Comparison of ENCODE assay signal across 21 cellular contexts in the genomic region with DNA sequence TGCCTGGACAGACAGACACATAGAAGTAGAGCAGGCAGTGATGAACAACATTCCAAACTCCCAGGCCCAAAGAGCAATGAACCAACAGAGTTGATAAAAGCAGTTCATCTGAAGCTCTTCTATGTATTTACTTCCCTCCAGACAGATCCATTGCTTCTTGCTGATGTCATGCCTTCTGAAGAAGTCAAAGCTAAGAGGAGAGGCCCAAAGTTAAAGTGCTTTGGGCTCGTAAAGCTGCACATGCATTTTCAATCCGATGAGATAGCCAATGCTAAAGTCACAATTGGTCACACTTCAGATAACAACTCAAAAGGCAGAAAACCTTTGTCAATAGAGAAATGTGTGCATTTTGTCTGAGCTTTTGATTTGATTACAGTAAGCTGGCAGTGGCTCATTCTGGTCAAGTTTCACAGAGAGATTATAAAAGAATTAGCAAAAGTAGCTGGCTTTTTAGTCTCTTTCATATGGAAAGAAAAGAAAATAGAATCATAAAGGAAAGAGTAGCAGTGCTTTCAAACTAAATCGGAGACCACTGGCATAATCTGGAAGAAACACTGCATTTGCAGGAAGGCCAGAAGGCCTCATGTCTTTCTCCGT.
A peak's percentile ranks its signal among the peaks of the same experiment; 100 is the strongest.
DNase-seq lines count a peak whose midpoint lies in the region; ATAC-seq and TF ChIP-seq lines count a peak whose summit lies in the region.
"Had no signal": no experiment of that assay in that cellular context is flagged by ENCODE, and none has a peak within 500 bp of the region (broad histone marks: within the 10 kb centered on the region; RNA-seq: fewer than 3 reads in every experiment).

No MANE protein-coding gene starts in this region.

- DNase-seq in ELF-1 (ENCODE audit: low read depth, low spot score) (peak; percentile 29), endodermal cell (no peak), sigmoid colon (no peak), AML-193 (lab: John Stamatoyannopoulos, UW) (no peak)
- no peak for DNase-seq in naive thymus-derived CD4-positive, alpha-beta T cell
- DNase-seq in CD4-positive, alpha-beta memory T cell, result no peak
- DNase-seq: Calu3; CD4-positive, alpha-beta T cell; DMS153; HFFc6; KG1; NCI-H1092 treated with DMSO at 0.1 percent for 48 hours; NCI-H1436 treated with DMSO at 0.1 percent for 48 hours; NCI-H2029; NCI-H226; NCI-H510A treated with DMSO at 0.1 percent for 48 hours; NCI-H748 treated with DMSO at 0.1 percent for 48 hours; SIG-M5 had no signal

- no peaks in the 10 kb centered on the region for H3K27me3 Mint-ChIP-seq in endodermal cell (ENCODE audit: insufficient read depth)
- H3K27me3 Mint-ChIP-seq in naive thymus-derived CD4-positive, alpha-beta T cell, result peaks cover 0 to 2% (median 0%) of the 10 kb centered on the region in 5 donors
- H3K27me3 Mint-ChIP-seq in CD4-positive, alpha-beta memory T cell, result no peaks in the 10 kb centered on the region
- H3K27me3 Mint-ChIP-seq: CD4-positive, alpha-beta T cell had no signal

- H3K27ac Mint-ChIP-seq in endodermal cell, result peak overlapping the region; percentile 84
- no peak overlapping the region for H3K27ac Mint-ChIP-seq in naive thymus-derived CD4-positive, alpha-beta T cell
- H3K27ac Mint-ChIP-seq in CD4-positive, alpha-beta memory T cell, result no peak overlapping the region
- H3K27ac Mint-ChIP-seq: CD4-positive, alpha-beta T cell; HFFc6 had no signal

- H3K36me3 Mint-ChIP-seq in endodermal cell (ENCODE audit: low read depth), result peaks cover 74% of the 10 kb centered on the region
- no peaks in the 10 kb centered on the region for H3K36me3 Mint-ChIP-seq in naive thymus-derived CD4-positive, alpha-beta T cell
- no peaks in the 10 kb centered on the region for H3K36me3 Mint-ChIP-seq in CD4-positive, alpha-beta memory T cell

- H3K4me3 ChIP-seq in HEK293 (ENCODE audit: low read depth, low read length) (no peak overlapping the region), endodermal cell (ENCODE audit: low read length) (no peak overlapping the region), sigmoid colon (no peak overlapping the region)
- no peak overlapping the region for H3K4me3 ChIP-seq in naive thymus-derived CD4-positive, alpha-beta T cell (ENCODE audit: low read length)
- no peak overlapping the region for H3K4me3 ChIP-seq in CD4-positive, alpha-beta memory T cell (ENCODE audit: low read length in 2 of 2)
- H3K4me3 ChIP-seq: BLaER1 had no signal

- no peaks in the 10 kb centered on the region for H3K27me3 ChIP-seq in endodermal cell (ENCODE audit: control insufficient read depth, insufficient read depth, low read length, poor library complexity, severe bottlenecking)
- no peaks in the 10 kb centered on the region for H3K27me3 ChIP-seq in sigmoid colon
- no peaks in the 10 kb centered on the region for H3K27me3 ChIP-seq in naive thymus-derived CD4-positive, alpha-beta T cell (ENCODE audit: control insufficient read depth in 2 of 2, insufficient read depth in 2 of 2, low read length in 2 of 2)
- H3K27me3 ChIP-seq in CD4-positive, alpha-beta memory T cell (ENCODE audit: insufficient read depth, low read length), result no peaks in the 10 kb centered on the region

- no peak overlapping the region for H3K9ac ChIP-seq in endodermal cell (ENCODE audit: extremely low read depth, low read length, poor library complexity, severe bottlenecking)
- H3K9ac ChIP-seq: BLaER1 had no signal

- WGBS in endodermal cell (ENCODE audit: insufficient coverage in 1 of 2, insufficient read length in 1 of 2), 2 experiments, result 85 to 100% methylated on average over 1 to 4 of the region's 4 CpGs
- 80 to 81% methylated on average over 4 of the region's 4 CpGs for WGBS in sigmoid colon, 2 donors

- no peak for TF ChIP-seq EP300 in sigmoid colon (IDR thresholded peaks at IDR 0.05)

- CTCF ChIA-PET in HEK293 (lab: Yijun Ruan, JAX), result interaction anchor here (1.1 to 2.0 kb wide), 2 partner anchors 82 to 338 kb away, joined by 3 to 6 read pairs; partner anchors contain the start of gene GPC4
- CTCF ChIA-PET in naive thymus-derived CD4-positive, alpha-beta T cell (lab: Charles Lee), result no interaction called here
- CTCF ChIA-PET in CD4-positive, alpha-beta memory T cell (lab: Charles Lee; ENCODE audit: partially characterized antibody), result no interaction called here

- no peaks in the 10 kb centered on the region for H3K9me3 Mint-ChIP-seq in endodermal cell
- H3K9me3 Mint-ChIP-seq in naive thymus-derived CD4-positive, alpha-beta T cell, result no peaks in the 10 kb centered on the region
- H3K9me3 Mint-ChIP-seq in CD4-positive, alpha-beta memory T cell, result no peaks in the 10 kb centered on the region
- H3K9me3 Mint-ChIP-seq: CD4-positive, alpha-beta T cell had no signal

- H3K27ac ChIP-seq in HEK293 (ENCODE audit: extremely low read depth, low read depth, low read length) (no peak overlapping the region), endodermal cell (ENCODE audit: low read depth, low read length) (no peak overlapping the region), sigmoid colon (peak overlapping the region in 3 of 4 donors; percentile 17 to 50 (median 42))
- H3K27ac ChIP-seq in naive thymus-derived CD4-positive, alpha-beta T cell (ENCODE audit: low read depth, low read length), result no peak overlapping the region
- H3K27ac ChIP-seq in CD4-positive, alpha-beta memory T cell (ENCODE audit: low read depth, low read length), result no peak overlapping the region
- H3K27ac ChIP-seq: BLaER1 had no signal

- H3K4me1 ChIP-seq in HEK293 (ENCODE audit: control insufficient read depth, insufficient read depth, low read length), result peaks cover 7% of the 10 kb centered on the region; the same call in 1 of the 2 replicates
- H3K4me1 ChIP-seq in endodermal cell (ENCODE audit: control insufficient read depth, insufficient read depth, low read length), result no peaks in the 10 kb centered on the region
- H3K4me1 ChIP-seq in sigmoid colon, result peaks cover 0 to 49% (median 11%) of the 10 kb centered on the region in 4 donors
- no peaks in the 10 kb centered on the region for H3K4me1 ChIP-seq in naive thymus-derived CD4-positive, alpha-beta T cell (ENCODE audit: control insufficient read depth in 2 of 2, insufficient read depth in 2 of 2, low read length in 2 of 2)
- H3K4me1 ChIP-seq in CD4-positive, alpha-beta memory T cell (ENCODE audit: insufficient read depth, low read length), result no peaks in the 10 kb centered on the region
- H3K4me1 ChIP-seq: BLaER1 had no signal

- POLR2A ChIA-PET in HEK293 (lab: Yijun Ruan, JAX), result interaction anchor here (1.5 kb wide), 1 partner anchor 79 kb away, joined by 5 read pairs; no protein-coding TSS in a partner anchor
- POLR2A ChIA-PET in naive thymus-derived CD4-positive, alpha-beta T cell (lab: Charles Lee), result no interaction called here
- POLR2A ChIA-PET in CD4-positive, alpha-beta memory T cell (lab: Charles Lee; ENCODE audit: partially characterized antibody), result no interaction called here

- no peaks in the 10 kb centered on the region for H3K9me3 ChIP-seq in HEK293 (ENCODE audit: control insufficient read depth, insufficient read depth, low read depth, low read length)
- H3K9me3 ChIP-seq in endodermal cell (ENCODE audit: control insufficient read depth, low read length), result no peaks in the 10 kb centered on the region
- H3K9me3 ChIP-seq in sigmoid colon, result no peaks in the 10 kb centered on the region
- H3K9me3 ChIP-seq in naive thymus-derived CD4-positive, alpha-beta T cell (ENCODE audit: control insufficient read depth in 2 of 3, low read length in 3 of 3), result no peaks in the 10 kb centered on the region
- no peaks in the 10 kb centered on the region for H3K9me3 ChIP-seq in CD4-positive, alpha-beta memory T cell (ENCODE audit: control insufficient read depth in 1 of 2, low read length in 2 of 2)
- H3K9me3 ChIP-seq: BLaER1 had no signal

- no peak for TF ChIP-seq CTCF in HEK293 (tag by site-specific recombination; IDR thresholded peaks at IDR 0.05)
- no peak for TF ChIP-seq CTCF in endodermal cell (conservative IDR thresholded peaks at IDR 0.05)
- no peak for TF ChIP-seq CTCF in sigmoid colon (IDR thresholded peaks at IDR 0.05)

- intact Hi-C loops in sigmoid colon (cut with DNase I), result loop anchor here (5.0 kb wide), 2 partner anchors 79 to 339 kb away; no protein-coding TSS in a partner anchor
- intact Hi-C loops in naive thymus-derived CD4-positive, alpha-beta T cell (cut with micrococcal nuclease), result loop anchor here in 1 of 2 donors (10.0 kb wide), 1 partner anchor 442 kb away; no protein-coding TSS in a partner anchor
- intact Hi-C loops in CD4-positive, alpha-beta memory T cell (cut with micrococcal nuclease), result no loop called here

- no peak for ATAC-seq in naive thymus-derived CD4-positive, alpha-beta T cell
- ATAC-seq: Panc1 had no signal

- H3K4me3 Mint-ChIP-seq in endodermal cell, result no peak overlapping the region
- no peak overlapping the region for H3K4me3 Mint-ChIP-seq in naive thymus-derived CD4-positive, alpha-beta T cell
- H3K4me3 Mint-ChIP-seq in CD4-positive, alpha-beta memory T cell, result no peak overlapping the region
- H3K4me3 Mint-ChIP-seq: CD4-positive, alpha-beta T cell; HFFc6 had no signal

- peaks cover 52% of the 10 kb centered on the region for H3K4me1 Mint-ChIP-seq in endodermal cell
- H3K4me1 Mint-ChIP-seq in naive thymus-derived CD4-positive, alpha-beta T cell, result no peaks in the 10 kb centered on the region
- H3K4me1 Mint-ChIP-seq in CD4-positive, alpha-beta memory T cell, result no peaks in the 10 kb centered on the region

- TF ChIP-seq POLR2A in sigmoid colon (IDR thresholded peaks at IDR 0.05), result no peak

- no peaks in the 10 kb centered on the region; a peak in 1 of 3 replicates for H3K36me3 ChIP-seq in HEK293 (ENCODE audit: control insufficient read depth in 2 of 2, insufficient read depth in 1 of 2, low read length in 2 of 2)
- H3K36me3 ChIP-seq in endodermal cell (ENCODE audit: control insufficient read depth, insufficient read depth, low read length), result peaks cover 68% of the 10 kb centered on the region
- no peaks in the 10 kb centered on the region for H3K36me3 ChIP-seq in sigmoid colon
- no peaks in the 10 kb centered on the region for H3K36me3 ChIP-seq in naive thymus-derived CD4-positive, alpha-beta T cell (ENCODE audit: control insufficient read depth in 2 of 3, insufficient read depth in 3 of 3, low read length in 3 of 3)
- no peaks in the 10 kb centered on the region for H3K36me3 ChIP-seq in CD4-positive, alpha-beta memory T cell (ENCODE audit: insufficient read depth, low read length)
- H3K36me3 ChIP-seq: BLaER1 had no signal

TF ChIP-seq in HEK293, 187 proteins besides CTCF, POLR2A, EP300 and RAD21 (continues in another document):
- TF ChIP-seq, protein P1, sequence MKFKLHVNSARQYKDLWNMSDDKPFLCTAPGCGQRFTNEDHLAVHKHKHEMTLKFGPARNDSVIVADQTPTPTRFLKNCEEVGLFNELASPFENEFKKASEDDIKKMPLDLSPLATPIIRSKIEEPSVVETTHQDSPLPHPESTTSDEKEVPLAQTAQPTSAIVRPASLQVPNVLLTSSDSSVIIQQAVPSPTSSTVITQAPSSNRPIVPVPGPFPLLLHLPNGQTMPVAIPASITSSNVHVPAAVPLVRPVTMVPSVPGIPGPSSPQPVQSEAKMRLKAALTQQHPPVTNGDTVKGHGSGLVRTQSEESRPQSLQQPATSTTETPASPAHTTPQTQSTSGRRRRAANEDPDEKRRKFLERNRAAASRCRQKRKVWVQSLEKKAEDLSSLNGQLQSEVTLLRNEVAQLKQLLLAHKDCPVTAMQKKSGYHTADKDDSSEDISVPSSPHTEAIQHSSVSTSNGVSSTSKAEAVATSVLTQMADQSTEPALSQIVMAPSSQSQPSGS (tag by site-specific recombination; IDR thresholded peaks at IDR 0.05; ENCODE audit: low read depth), result peak; percentile 49; the same call in 1 of the 2 replicates

Comparison
In these comparisons a context has a peak if more than half of its experiments do, and no peak if none do; other contexts are left out.
1. H3K27ac ChIP-seq: peak in sigmoid colon (3 of 4); none in HEK293 (single experiment), endodermal cell (single experiment), naive thymus-derived CD4-positive, alpha-beta T cell (single experiment) and CD4-positive, alpha-beta memory T cell (single experiment).